In the genomic region with DNA sequence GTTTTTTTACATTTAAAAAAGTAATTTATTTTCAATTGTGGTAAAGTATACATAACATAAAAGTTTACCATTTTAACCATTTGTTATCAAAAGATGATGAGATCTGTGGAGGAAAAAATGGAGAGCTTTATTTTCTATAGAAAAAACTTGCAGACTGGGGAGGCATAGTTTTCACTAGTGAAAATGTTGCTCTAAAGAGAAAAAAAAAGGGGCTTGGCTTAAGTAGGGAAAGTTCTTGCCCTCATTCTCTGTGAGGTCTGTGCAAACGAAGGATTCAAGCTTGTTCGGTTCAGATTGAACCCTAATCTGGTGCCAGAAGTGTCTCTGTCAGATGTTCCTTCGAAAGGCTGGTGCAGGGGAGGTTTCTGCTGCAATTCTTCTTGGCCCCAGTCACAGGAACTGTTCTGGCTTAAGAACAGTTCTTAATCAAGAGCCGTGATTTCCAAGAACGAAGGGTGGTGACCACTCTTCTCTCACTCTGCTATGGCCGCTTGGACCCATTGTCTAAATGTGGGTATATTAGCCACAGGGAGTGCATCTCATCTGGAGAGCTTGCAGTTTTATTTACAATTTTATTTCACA, we compare ENCODE assay signal across 17 cellular contexts. TPM values are rescaled to one million over a fixed set of nuclear protein-coding genes. Genes with fewer than 3 reads are reported as not detected.
DNase-seq lines count a peak whose midpoint lies in the region; ATAC-seq and TF ChIP-seq lines count a peak whose summit lies in the region.
"Had no signal": no experiment of that assay in that cellular context is flagged by ENCODE, and none has a peak within 500 bp of the region (broad histone marks: within the 10 kb centered on the region; RNA-seq: fewer than 3 reads in every experiment).

No MANE protein-coding gene starts in this region.

- H3K4me3 ChIP-seq in right atrium auricular region, result no peak overlapping the region
- H3K4me3 ChIP-seq in cardiac fibroblast (replicated peaks in 1 of 2; ENCODE audit: low read depth in 2 of 2, low read length in 2 of 2), result no peak overlapping the region
- no peak overlapping the region for H3K4me3 ChIP-seq in right cardiac atrium (ENCODE audit: low read length)
- no peak overlapping the region for H3K4me3 ChIP-seq in brain microvascular endothelial cell (ENCODE audit: low read depth, low read length)
- H3K4me3 ChIP-seq: K562 had no signal

- no peak for TF ChIP-seq CTCF in right atrium auricular region (IDR thresholded peaks at IDR 0.05)
- no peak for TF ChIP-seq CTCF in cardiac fibroblast (IDR thresholded peaks at IDR 0.05; ENCODE audit: low read depth, low read length)
- TF ChIP-seq CTCF in brain microvascular endothelial cell (IDR thresholded peaks at IDR 0.05; ENCODE audit: low read depth, low read length, missing control alignments), result no peak

- DNase-seq in left cardiac atrium (no peak), right atrium auricular region (ENCODE audit: low spot score) (no peak), cardiac fibroblast (ENCODE audit: low read depth in 2 of 2) (peak; percentile 12 to 66), right cardiac atrium (no peak), NCI-H510A (lab: John Stamatoyannopoulos, UW) (no peak), GM19240 (ENCODE audit: insufficient read length, low spot score) (no peak), brain microvascular endothelial cell (no peak)
- DNase-seq: Caco-2; CD4-positive, alpha-beta T cell; GF-D8; H7; NCI-H1105; NCI-H2081; NCI-H2171 treated with DMSO at 0.1 percent for 48 hours had no signal

- H3K27ac ChIP-seq in right atrium auricular region (no peak overlapping the region), right cardiac atrium (ENCODE audit: low read length) (no peak overlapping the region), brain microvascular endothelial cell (no peak overlapping the region)

- intact Hi-C loops in left cardiac atrium (cut with DNase I), result no loop called here
- intact Hi-C loops in right cardiac atrium (cut with DNase I), result no loop called here

- H3K27me3 ChIP-seq in right atrium auricular region (no peaks in the 10 kb centered on the region), right cardiac atrium (ENCODE audit: control insufficient read depth, insufficient read depth) (no peaks in the 10 kb centered on the region), brain microvascular endothelial cell (replicated peaks) (no peaks in the 10 kb centered on the region)

- WGBS in right cardiac atrium, result 69% methylated on average over 6 of the region's 6 CpGs

- in situ Hi-C loops in brain microvascular endothelial cell (cut with HindIII; ENCODE audit: low pct_ligation_motif_present, low sequenced_read_pairs), result no loop called here

- H3K36me3 ChIP-seq in right atrium auricular region (no peaks in the 10 kb centered on the region), brain microvascular endothelial cell (replicated peaks) (no peaks in the 10 kb centered on the region)

- peaks cover 0 to 12% of the 10 kb centered on the region in 2 donors for H3K4me1 ChIP-seq in right atrium auricular region
- H3K4me1 ChIP-seq in right cardiac atrium (ENCODE audit: control insufficient read depth, insufficient read depth, low read length), result no peaks in the 10 kb centered on the region

- peak; percentile 55 to 58 for ATAC-seq in left cardiac atrium
- ATAC-seq in right cardiac atrium, result peak; percentile 59 to 70
- no peak for ATAC-seq in GM18498 (IDR thresholded peaks at IDR 0.05; ENCODE audit: unreplicated experiment)
- ATAC-seq: K562, Panc1 had no signal

- H3K9me3 ChIP-seq in right atrium auricular region (no peaks in the 10 kb centered on the region), right cardiac atrium (ENCODE audit: control insufficient read depth, low read length) (no peaks in the 10 kb centered on the region)
- H3K9me3 ChIP-seq: Caco-2 had no signal

RNA-seq across cellular contexts. Expression of a gene that starts 42.1 kb away (rescaled TPM):
- total RNA-seq in left cardiac atrium (10 to 100 TPM; 47.1 to 51.1 TPM), right atrium auricular region (10 to 100 TPM; 19.6 to 38.6 TPM), right cardiac atrium (10 to 100 TPM; 49.6 to 56.2 (median 55.3) TPM)
- 35.6 TPM for polyA plus RNA-seq in right cardiac atrium

Comparison
In these comparisons a context has a peak if more than half of its experiments do, and no peak if none do; other contexts are left out.
1. DNase-seq: peak in cardiac fibroblast (2 of 2); none in left cardiac atrium (single experiment), right atrium auricular region (single experiment), right cardiac atrium (0 of 3), NCI-H510A (single experiment), GM19240 (single experiment) and brain microvascular endothelial cell (single experiment).